In the genomic region with DNA sequence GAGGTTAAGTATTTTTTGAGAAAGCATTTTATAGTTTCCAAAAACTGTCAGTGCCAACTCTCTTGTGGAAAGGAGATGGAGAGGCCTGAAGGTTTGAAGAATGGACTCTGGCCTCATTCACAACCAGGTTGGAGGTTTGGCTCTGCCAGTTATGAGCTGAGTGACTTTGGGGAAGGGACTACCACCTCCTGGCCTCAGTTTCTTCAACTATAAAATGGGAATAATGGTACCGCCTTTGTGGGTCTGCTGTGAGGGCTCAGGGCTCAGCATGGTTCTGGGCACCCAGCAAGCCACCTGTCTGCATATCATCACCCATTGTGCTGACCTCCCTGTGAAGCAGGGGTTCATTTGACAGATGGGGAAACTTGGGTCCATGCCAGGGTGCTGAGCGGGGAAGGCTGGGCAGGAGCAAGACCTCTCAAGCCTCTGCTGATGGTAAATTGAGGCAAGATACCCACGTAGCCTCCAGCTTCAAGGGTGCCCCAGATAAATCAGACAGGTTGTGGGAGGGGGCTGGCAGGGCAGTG, we compare ENCODE assay signal across 2 cellular contexts.
TF ChIP-seq lines count a peak whose summit lies in the region.

No MANE protein-coding gene starts in this region.

TF ChIP-seq in A549, 52 proteins besides CTCF, POLR2A, EP300 and RAD21:
- TF ChIP-seq, protein P1, sequence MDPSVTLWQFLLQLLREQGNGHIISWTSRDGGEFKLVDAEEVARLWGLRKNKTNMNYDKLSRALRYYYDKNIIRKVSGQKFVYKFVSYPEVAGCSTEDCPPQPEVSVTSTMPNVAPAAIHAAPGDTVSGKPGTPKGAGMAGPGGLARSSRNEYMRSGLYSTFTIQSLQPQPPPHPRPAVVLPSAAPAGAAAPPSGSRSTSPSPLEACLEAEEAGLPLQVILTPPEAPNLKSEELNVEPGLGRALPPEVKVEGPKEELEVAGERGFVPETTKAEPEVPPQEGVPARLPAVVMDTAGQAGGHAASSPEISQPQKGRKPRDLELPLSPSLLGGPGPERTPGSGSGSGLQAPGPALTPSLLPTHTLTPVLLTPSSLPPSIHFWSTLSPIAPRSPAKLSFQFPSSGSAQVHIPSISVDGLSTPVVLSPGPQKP (IDR thresholded peaks at IDR 0.05; ENCODE audit: low read depth, low read length): no peak
- 0 out of 5 replicates have a peak, but pooled peaks of 1 of the 2 experiments have one; percentile 5 for TF ChIP-seq JUN (IDR thresholded peaks at IDR 0.05)
- TF ChIP-seq, protein P2, sequence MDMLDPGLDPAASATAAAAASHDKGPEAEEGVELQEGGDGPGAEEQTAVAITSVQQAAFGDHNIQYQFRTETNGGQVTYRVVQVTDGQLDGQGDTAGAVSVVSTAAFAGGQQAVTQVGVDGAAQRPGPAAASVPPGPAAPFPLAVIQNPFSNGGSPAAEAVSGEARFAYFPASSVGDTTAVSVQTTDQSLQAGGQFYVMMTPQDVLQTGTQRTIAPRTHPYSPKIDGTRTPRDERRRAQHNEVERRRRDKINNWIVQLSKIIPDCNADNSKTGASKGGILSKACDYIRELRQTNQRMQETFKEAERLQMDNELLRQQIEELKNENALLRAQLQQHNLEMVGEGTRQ (IDR thresholded peaks at IDR 0.05): no peak
- 0 out of 2 replicates have a peak, but pooled peaks have one; percentile 38 for TF ChIP-seq POLR2AphosphoS2 (conservative IDR thresholded peaks at IDR 0.05; ENCODE audit: low read length)
- peak; percentile 74; the same call in 1 of the 2 replicates for TF ChIP-seq EHF (CRISPR knock-in tag; IDR thresholded peaks at IDR 0.05)
- TF ChIP-seq FOSB (CRISPR knock-in tag; IDR thresholded peaks at IDR 0.05): 0 out of 2 replicates have a peak, but pooled peaks have one; percentile 37
- TF ChIP-seq HOXB13 (CRISPR knock-in tag; IDR thresholded peaks at IDR 0.05; ENCODE audit: low read depth): 0 out of 2 replicates have a peak, but pooled peaks have one; percentile 59
- TF ChIP-seq HOXA7 (CRISPR knock-in tag; IDR thresholded peaks at IDR 0.05): peak; percentile 70; the same call in 1 of the 2 replicates

TF ChIP-seq in H1, 55 proteins besides CTCF, POLR2A, EP300 and RAD21:
- TF ChIP-seq ATF2 (IDR thresholded peaks at IDR 0.05; ENCODE audit: low read length) (no peak), GABPA (IDR thresholded peaks at IDR 0.05; ENCODE audit: borderline replicate concordance, insufficient read depth, low read length) (no peak), KDM1A (IDR thresholded peaks at IDR 0.05; ENCODE audit: borderline replicate concordance, low read length) (0 out of 2 replicates have a peak, but pooled peaks have one; percentile 25), RNF2 (IDR thresholded peaks at IDR 0.05; ENCODE audit: borderline replicate concordance, low read depth, low read length, missing control alignments, poor library complexity, severe bottlenecking) (no peak), HDAC6 (IDR thresholded peaks at IDR 0.05; ENCODE audit: low read depth, low read length) (no peak), MAFK (IDR thresholded peaks at IDR 0.05; ENCODE audit: low read depth, low read length) (no peak)
- TF ChIP-seq, protein P2 (IDR thresholded peaks at IDR 0.05; ENCODE audit: low read length): no peak
TF ChIP-seq in H1: peak in this region for 1.
